36 cellular contexts compared by ENCODE assay signal in genomic region chr3:124698030-124698770, GRCh38.
"Had no signal": no experiment of that assay in that cellular context is flagged by ENCODE, and none has a peak within 500 bp of the region (broad histone marks: within the 10 kb centered on the region; RNA-seq: fewer than 3 reads in every experiment).

No MANE protein-coding gene starts in this region.

- H3K4me1 ChIP-seq: esophagus squamous epithelium had no signal

- H3K4me3 ChIP-seq: adrenal gland, body of pancreas, esophagus squamous epithelium had no signal

- H3K36me3 Mint-ChIP-seq: activated naive CD4-positive, alpha-beta T cell treated with anti-CD3 and anti-CD28 coated beads, Interleukin-2, amount 50 U/mL, for 24 hours; activated naive CD8-positive, alpha-beta T cell treated with anti-CD3 and anti-CD28 coated beads for 36 hours had no signal

- H3K27ac Mint-ChIP-seq: activated B cell treated with CpG ODN at 0.5 μM for 24 hours; activated CD8-positive, alpha-beta T cell treated with anti-CD3 and anti-CD28 coated beads for 36 hours; activated naive CD4-positive, alpha-beta T cell treated with anti-CD3 and anti-CD28 coated beads for 36 hours; activated naive CD4-positive, alpha-beta T cell treated with anti-CD3 and anti-CD28 coated beads, Interleukin-2, amount 50 U/mL, for 24 hours; activated naive CD8-positive, alpha-beta T cell treated with anti-CD3 and anti-CD28 coated beads for 36 hours; activated naive CD8-positive, alpha-beta T cell treated with anti-CD3 and anti-CD28 coated beads, Interleukin-2, amount 50 U/mL, for 24 hours; activated T-helper 1 cell treated with anti-CD3 and anti-CD28 coated beads, Interleukin-12 subunit alpha, Interleukin-12 subunit beta, Interleukin-2, Interleukin-4 antibody, amounts not matched to agents 30 ng/mL and 10 ng/mL and 1 ng/mL, durations not matched to agents 14 hours and 24 hours and 36 hours; activated T-helper 2 cell treated with anti-CD3 and anti-CD28 coated beads, Interferon-gamma antibody, Interleukin-2, Interleukin-4, amounts not matched to agents 10 μg/mL and 5 μg/mL and 100 μg/mL, durations not matched to agents 14 hours and 24 hours and 36 hours; effector memory CD8-positive, alpha-beta T cell; T-helper 1 cell treated with Interleukin-12 subunit alpha and Interleukin-12 subunit beta and Interleukin-4 antibody, amounts not matched to agents 30 μg/mL and 1 μg/mL, for 36 hours; T-helper 2 cell treated with Interferon-gamma antibody and Interleukin-4, amounts not matched to agents 5 μg/mL and 100 μg/mL, for 36 hours had no signal

- H3K9me3 Mint-ChIP-seq: activated B cell treated with CpG ODN at 0.5 μM for 24 hours; activated CD8-positive, alpha-beta T cell treated with anti-CD3 and anti-CD28 coated beads for 36 hours; activated naive CD4-positive, alpha-beta T cell treated with anti-CD3 and anti-CD28 coated beads for 36 hours; activated naive CD4-positive, alpha-beta T cell treated with anti-CD3 and anti-CD28 coated beads, Interleukin-2, amount 50 U/mL, for 24 hours; activated naive CD8-positive, alpha-beta T cell treated with anti-CD3 and anti-CD28 coated beads for 36 hours; activated naive CD8-positive, alpha-beta T cell treated with anti-CD3 and anti-CD28 coated beads, Interleukin-2, amount 50 U/mL, for 24 hours; activated T-helper 1 cell treated with anti-CD3 and anti-CD28 coated beads, Interleukin-12 subunit alpha, Interleukin-12 subunit beta, Interleukin-2, Interleukin-4 antibody, amounts not matched to agents 30 ng/mL and 10 ng/mL and 1 ng/mL, durations not matched to agents 14 hours and 24 hours and 36 hours; activated T-helper 2 cell treated with anti-CD3 and anti-CD28 coated beads, Interferon-gamma antibody, Interleukin-2, Interleukin-4, amounts not matched to agents 10 μg/mL and 5 μg/mL and 100 μg/mL, durations not matched to agents 14 hours and 24 hours and 36 hours; effector memory CD8-positive, alpha-beta T cell; T-helper 1 cell treated with Interleukin-12 subunit alpha and Interleukin-12 subunit beta and Interleukin-4 antibody, amounts not matched to agents 30 μg/mL and 1 μg/mL, for 36 hours; T-helper 2 cell treated with Interferon-gamma antibody and Interleukin-4, amounts not matched to agents 5 μg/mL and 100 μg/mL, for 36 hours had no signal

- H3K27me3 ChIP-seq: adrenal gland, body of pancreas had no signal

- ATAC-seq: activated CD4-positive, CD25-positive, alpha-beta regulatory T cell treated with anti-CD3 and anti-CD28 coated beads, Interleukin-2, amount 50 U/mL, for 24 hours; activated CD8-positive, alpha-beta T cell treated with anti-CD3 and anti-CD28 coated beads for 36 hours; activated naive CD8-positive, alpha-beta T cell treated with anti-CD3 and anti-CD28 coated beads, Interleukin-2, amount 50 U/mL, for 24 hours; body of pancreas; effector memory CD8-positive, alpha-beta T cell had no signal

- FAIRE-seq: colon, endometrium, endothelial cell of umbilical vein, frontal cortex had no signal

- DNase-seq: activated B cell treated with CpG ODN at 0.5 μM for 24 hours; activated CD4-positive, alpha-beta T cell treated with anti-CD3 and anti-CD28 coated beads for 48 hours; activated CD4-positive, alpha-beta T cell treated with anti-CD3 and anti-CD28 coated beads, Interleukin-2, amount 50 U/mL, for 1 hour; activated CD4-positive, alpha-beta T cell treated with anti-CD3 and anti-CD28 coated beads, Interleukin-2, amount 50 U/mL, for 48 hours; activated CD8-positive, alpha-beta memory T cell treated with anti-CD3 and anti-CD28 coated beads for 24 hours; activated CD8-positive, alpha-beta T cell treated with anti-CD3 and anti-CD28 coated beads for 36 hours; activated effector memory CD4-positive, alpha-beta T cell treated with anti-CD3 and anti-CD28 coated beads, Interleukin-2, amount 50 U/mL, for 16 hours; activated naive CD4-positive, alpha-beta T cell treated with anti-CD3 and anti-CD28 coated beads for 36 hours; activated naive CD8-positive, alpha-beta T cell treated with anti-CD3 and anti-CD28 coated beads for 36 hours; activated naive CD8-positive, alpha-beta T cell treated with anti-CD3 and anti-CD28 coated beads, Interleukin-2, amount 50 U/mL, for 24 hours; activated T-cell treated with anti-CD3 and anti-CD28 coated beads, Interleukin-2, amount 50 U/mL, for 1 hour; activated T-cell treated with anti-CD3 and anti-CD28 coated beads, Interleukin-2, amount 50 U/mL, for 48 hours; adrenal gland; amygdala; aorta; body of pancreas; caudate nucleus; cortex of kidney; dermis blood vessel endothelial cell; effector CD4-positive, alpha-beta T cell; effector memory CD8-positive, alpha-beta T cell; esophagus squamous epithelium; foreskin fibroblast; T1000; WERI-Rb-1 had no signal

- H3K4me3 Mint-ChIP-seq: activated B cell treated with CpG ODN at 0.5 μM for 24 hours; activated CD8-positive, alpha-beta T cell treated with anti-CD3 and anti-CD28 coated beads for 36 hours; activated naive CD4-positive, alpha-beta T cell treated with anti-CD3 and anti-CD28 coated beads for 36 hours; activated naive CD4-positive, alpha-beta T cell treated with anti-CD3 and anti-CD28 coated beads, Interleukin-2, amount 50 U/mL, for 24 hours; activated naive CD8-positive, alpha-beta T cell treated with anti-CD3 and anti-CD28 coated beads for 36 hours; activated naive CD8-positive, alpha-beta T cell treated with anti-CD3 and anti-CD28 coated beads, Interleukin-2, amount 50 U/mL, for 24 hours; activated T-helper 1 cell treated with anti-CD3 and anti-CD28 coated beads, Interleukin-12 subunit alpha, Interleukin-12 subunit beta, Interleukin-2, Interleukin-4 antibody, amounts not matched to agents 30 ng/mL and 10 ng/mL and 1 ng/mL, durations not matched to agents 14 hours and 24 hours and 36 hours; effector memory CD8-positive, alpha-beta T cell; T-helper 1 cell treated with Interleukin-12 subunit alpha and Interleukin-12 subunit beta and Interleukin-4 antibody, amounts not matched to agents 30 μg/mL and 1 μg/mL, for 36 hours; T-helper 2 cell treated with Interferon-gamma antibody and Interleukin-4, amounts not matched to agents 5 μg/mL and 100 μg/mL, for 36 hours had no signal

- H3K36me3 ChIP-seq: adrenal gland, esophagus squamous epithelium had no signal

- H3K4me1 Mint-ChIP-seq: activated B cell treated with CpG ODN at 0.5 μM for 24 hours; activated naive CD4-positive, alpha-beta T cell treated with anti-CD3 and anti-CD28 coated beads, Interleukin-2, amount 50 U/mL, for 24 hours; activated naive CD8-positive, alpha-beta T cell treated with anti-CD3 and anti-CD28 coated beads for 36 hours; activated naive CD8-positive, alpha-beta T cell treated with anti-CD3 and anti-CD28 coated beads, Interleukin-2, amount 50 U/mL, for 24 hours had no signal

- H3K9me3 ChIP-seq: adrenal gland, body of pancreas, esophagus squamous epithelium had no signal

- H3K27ac ChIP-seq: epithelial cell of prostate, esophagus squamous epithelium, WERI-Rb-1 had no signal
